16 cellular contexts compared by ENCODE assay signal in the genomic region with DNA sequence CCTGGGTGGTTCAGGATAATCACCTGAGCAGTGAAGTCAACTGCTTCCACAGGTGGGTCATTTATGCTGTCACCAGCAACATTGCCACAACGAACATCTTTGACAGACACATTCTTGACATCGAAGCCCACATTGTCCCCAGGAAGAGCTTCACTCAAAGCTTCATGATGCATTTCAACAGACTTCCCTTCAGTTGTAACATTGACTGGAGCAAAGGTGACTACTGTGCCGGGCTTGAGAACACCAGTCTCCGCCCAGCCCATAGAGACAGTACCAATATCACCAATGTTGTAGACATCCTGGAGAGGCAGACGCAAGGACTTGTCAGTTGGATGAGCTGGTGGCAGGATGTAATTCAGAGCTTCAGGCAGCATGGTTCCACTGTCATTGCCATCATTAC.
DNase-seq lines count a peak whose midpoint lies in the region; ATAC-seq, FAIRE-seq and TF ChIP-seq lines count a peak whose summit lies in the region.
"Had no signal": no experiment of that assay in that cellular context is flagged by ENCODE, and none has a peak within 500 bp of the region (broad histone marks: within the 10 kb centered on the region; RNA-seq: fewer than 3 reads in every experiment).

No MANE protein-coding gene starts in this region.

- no peak overlapping the region for H3K9ac ChIP-seq in BLaER1
- no peak overlapping the region for H3K9ac ChIP-seq in K562 (ENCODE audit: insufficient read depth in 1 of 2, low read depth in 2 of 2, low read length in 2 of 2)

- H3K4me1 Mint-ChIP-seq in CD8-positive, alpha-beta memory T cell = peaks cover 10 to 15% (median 10%) of the 10 kb centered on the region in 3 donors
- peaks cover 1 to 18% (median 12%) of the 10 kb centered on the region in 7 donors for H3K4me1 Mint-ChIP-seq in naive thymus-derived CD4-positive, alpha-beta T cell

- peak overlapping the region; percentile 33; the same call in 1 of the 2 replicates for H3K4me2 ChIP-seq in BLaER1
- H3K4me2 ChIP-seq in K562 (ENCODE audit: insufficient read depth, low read length) = no peak overlapping the region; the same call in 1 of the 2 replicates

- TF ChIP-seq CTCF in K562 (IDR thresholded peaks at IDR 0.05 in 2 of 3, conservative IDR thresholded peaks at IDR 0.05 in 1 of 3; ENCODE audit: insufficient read depth in 2 of 3, low read depth in 1 of 3, low read length in 3 of 3) (no peak), thyroid gland (IDR thresholded peaks at IDR 0.05) (no peak)

- H3K4me1 ChIP-seq in BLaER1 (peaks cover 40% of the 10 kb centered on the region), K562 (replicated peaks in 1 of 2; ENCODE audit: control insufficient read depth in 2 of 2, insufficient read depth in 2 of 2, low read length in 2 of 2) (peaks cover 0 to 17% of the 10 kb centered on the region in 2 experiments; a peak in 3 of 5 replicates), thyroid gland (no peaks in the 10 kb centered on the region)
- no peaks in the 10 kb centered on the region for H3K4me1 ChIP-seq in CD8-positive, alpha-beta memory T cell (ENCODE audit: insufficient read depth, low read length)
- peaks cover 4 to 5% of the 10 kb centered on the region in 2 donors for H3K4me1 ChIP-seq in naive thymus-derived CD4-positive, alpha-beta T cell (ENCODE audit: control insufficient read depth in 2 of 2, insufficient read depth in 2 of 2, low read length in 2 of 2)
- H3K4me1 ChIP-seq: SJCRH30 had no signal

- intact Hi-C loops in K562 (cut with micrococcal nuclease) (no loop called here), thyroid gland (cut with DNase I) (no loop called here)
- intact Hi-C loops in naive thymus-derived CD4-positive, alpha-beta T cell (cut with micrococcal nuclease) = no loop called here

- H3K27ac ChIP-seq in BLaER1 = no peak overlapping the region
- H3K27ac ChIP-seq in CD8-positive, alpha-beta memory T cell (ENCODE audit: low read depth, low read length) = no peak overlapping the region
- no peak overlapping the region for H3K27ac ChIP-seq in K562 (ENCODE audit: extremely low read depth, low read depth, low read length)
- H3K27ac ChIP-seq in naive thymus-derived CD4-positive, alpha-beta T cell (ENCODE audit: low read depth, low read length) = no peak overlapping the region
- no peak overlapping the region for H3K27ac ChIP-seq in caudate nucleus (ENCODE audit: low read depth, low read length)
- no peak overlapping the region for H3K27ac ChIP-seq in thyroid gland
- H3K27ac ChIP-seq: RWPE1, SJCRH30 had no signal

- TF ChIP-seq POLR2A in K562 (conservative IDR thresholded peaks at IDR 0.05) (no peak), thyroid gland (IDR thresholded peaks at IDR 0.05) (no peak)

- DNase-seq in CD8-positive, alpha-beta memory T cell = no peak
- DNase-seq in K562 (ENCODE audit: extremely low read depth in 1 of 4, low spot score in 3 of 4) (no peak), caudate nucleus (lab: John Stamatoyannopoulos, UW) (no peak), thyroid gland (no peak)
- DNase-seq in naive thymus-derived CD4-positive, alpha-beta T cell = no peak
- DNase-seq: ACHN, NCI-H1048, NCI-H146, NCI-H226, NCI-H526 treated with DMSO at 0.1 percent for 48 hours, SJCRH30 had no signal

- H3K36me3 ChIP-seq in BLaER1 (no peaks in the 10 kb centered on the region), K562 (ENCODE audit: control insufficient read depth, insufficient read depth, low read length) (no peaks in the 10 kb centered on the region), thyroid gland (no peaks in the 10 kb centered on the region)
- H3K36me3 ChIP-seq in CD8-positive, alpha-beta memory T cell (ENCODE audit: insufficient read depth, low read length) = no peaks in the 10 kb centered on the region
- H3K36me3 ChIP-seq in naive thymus-derived CD4-positive, alpha-beta T cell (ENCODE audit: control insufficient read depth in 2 of 3, insufficient read depth in 3 of 3, low read length in 3 of 3) = no peaks in the 10 kb centered on the region
- H3K36me3 ChIP-seq: SJCRH30 had no signal

- H3K36me3 Mint-ChIP-seq in CD8-positive, alpha-beta memory T cell = peaks cover 0 to 21% (median 0%) of the 10 kb centered on the region in 3 donors
- peaks cover 0 to 9% (median 0%) of the 10 kb centered on the region in 5 donors for H3K36me3 Mint-ChIP-seq in naive thymus-derived CD4-positive, alpha-beta T cell
- H3K36me3 Mint-ChIP-seq: IgD-negative memory B cell had no signal

- CTCF ChIA-PET in CD8-positive, alpha-beta memory T cell (lab: Charles Lee) = interaction anchor here (1.0 kb wide), 1 partner anchor 19 kb away, joined by 3 read pairs; no protein-coding TSS in a partner anchor
- CTCF ChIA-PET in K562 (lab: Yijun Ruan, JAX; ENCODE audit: low intra/inter-chr PET ratio) = no interaction called here
- CTCF ChIA-PET in naive thymus-derived CD4-positive, alpha-beta T cell (lab: Charles Lee) = no interaction called here

- no peak for TF ChIP-seq RAD21 in K562 (CRISPR knock-in tag; conservative IDR thresholded peaks at IDR 0.05 in 1 of 2, IDR thresholded peaks at IDR 0.05 in 1 of 2)

- TF ChIP-seq EP300 in K562 (IDR thresholded peaks at IDR 0.05; ENCODE audit: low read length) = no peak

- peaks cover 0 to 4% (median 0%) of the 10 kb centered on the region in 5 donors for H3K9me3 Mint-ChIP-seq in CD8-positive, alpha-beta memory T cell
- peaks cover 0 to 23% (median 3%) of the 10 kb centered on the region in 11 donors for H3K9me3 Mint-ChIP-seq in naive thymus-derived CD4-positive, alpha-beta T cell

- H3K4me3 ChIP-seq in BLaER1 (no peak overlapping the region), K562 (no peak overlapping the region), thyroid gland (replicated peaks in 1 of 3) (no peak overlapping the region)
- H3K4me3 ChIP-seq in CD8-positive, alpha-beta memory T cell (ENCODE audit: low read length) = no peak overlapping the region
- no peak overlapping the region for H3K4me3 ChIP-seq in naive thymus-derived CD4-positive, alpha-beta T cell (ENCODE audit: low read length)
- H3K4me3 ChIP-seq: SJCRH30 had no signal

- H3K9me1 ChIP-seq in K562 (ENCODE audit: control insufficient read depth, insufficient read depth, low read length) = no peaks in the 10 kb centered on the region

- no peaks in the 10 kb centered on the region for H3K79me2 ChIP-seq in K562 (ENCODE audit: control insufficient read depth, insufficient read depth, low read length)

- FAIRE-seq in K562 (lab: Jason Lieb, UNC) = peak; percentile 58

- no peak for ATAC-seq in K562
- ATAC-seq in naive thymus-derived CD4-positive, alpha-beta T cell = no peak
- no peak for ATAC-seq in HG02840 (IDR thresholded peaks at IDR 0.05; ENCODE audit: low FRiP score, unreplicated experiment)

- H2AFZ ChIP-seq in K562 (ENCODE audit: low read depth, low read length) = peak overlapping the region; percentile 9; the same call in 1 of the 2 replicates

- no TSS peak for BruUV-seq in K562 (replicated peaks; lab: Mats Ljungman, UMichigan)

- H4K20me1 ChIP-seq in BLaER1 (no peaks in the 10 kb centered on the region), K562 (replicated peaks; ENCODE audit: control insufficient read depth, insufficient read depth, low read length) (no peaks in the 10 kb centered on the region)

- POLR2A ChIA-PET in CD8-positive, alpha-beta memory T cell (lab: Charles Lee) = no interaction called here
- POLR2A ChIA-PET in K562 (lab: Yijun Ruan, JAX) = interaction anchor here (0.6 to 1.2 kb wide), 4 partner anchors 16 to 147 kb away, joined by 3 to 4 read pairs (median 3); no protein-coding TSS in a partner anchor
- POLR2A ChIA-PET in naive thymus-derived CD4-positive, alpha-beta T cell (lab: Charles Lee) = interaction anchor here (0.6 kb wide), 1 partner anchor 1731 kb away, joined by 3 read pairs; no protein-coding TSS in a partner anchor

- H3K9me3 ChIP-seq in BLaER1 (peaks cover 8% of the 10 kb centered on the region), K562 (replicated peaks; ENCODE audit: control insufficient read depth, insufficient read depth, low read depth, low read length) (no peaks in the 10 kb centered on the region), thyroid gland (no peaks in the 10 kb centered on the region)
- no peaks in the 10 kb centered on the region for H3K9me3 ChIP-seq in CD8-positive, alpha-beta memory T cell (ENCODE audit: low read length)
- H3K9me3 ChIP-seq in naive thymus-derived CD4-positive, alpha-beta T cell (ENCODE audit: control insufficient read depth in 2 of 3, low read length in 3 of 3) = no peaks in the 10 kb centered on the region

- in situ Hi-C loops in K562 (cut with MboI) = no loop called here

- WGBS in K562 (ENCODE audit: insufficient coverage, low coverage, missing lambda C conversion rate) = 10% methylated on average over 5 of the region's 5 CpGs
- WGBS in thyroid gland, 2 donors = 83 to 87% methylated on average over 5 of the region's 5 CpGs

- peak overlapping the region in 4 of 7 donors; percentile 0 to 57 (median 17) for H3K4me3 Mint-ChIP-seq in CD8-positive, alpha-beta memory T cell
- peak overlapping the region in 5 of 10 donors; percentile 3 to 66 (median 46) for H3K4me3 Mint-ChIP-seq in naive thymus-derived CD4-positive, alpha-beta T cell
- H3K4me3 Mint-ChIP-seq: B cell, IgD-negative memory B cell had no signal

- H3K27me3 ChIP-seq in BLaER1 = no peaks in the 10 kb centered on the region
- no peaks in the 10 kb centered on the region for H3K27me3 ChIP-seq in CD8-positive, alpha-beta memory T cell (ENCODE audit: insufficient read depth, low read length, poor library complexity, severe bottlenecking)
- peaks cover 0 to 6% of the 10 kb centered on the region in 2 experiments; a peak in 2 of 5 replicates for H3K27me3 ChIP-seq in K562 (ENCODE audit: control insufficient read depth in 2 of 2, insufficient read depth in 2 of 2, low read length in 2 of 2)
- H3K27me3 ChIP-seq in naive thymus-derived CD4-positive, alpha-beta T cell (ENCODE audit: control insufficient read depth in 2 of 2, insufficient read depth in 2 of 2, low read length in 2 of 2) = no peaks in the 10 kb centered on the region
- no peaks in the 10 kb centered on the region for H3K27me3 ChIP-seq in thyroid gland

- H3K27ac Mint-ChIP-seq in CD8-positive, alpha-beta memory T cell = peak overlapping the region in 4 of 8 donors; percentile 24 to 56 (median 35)
- H3K27ac Mint-ChIP-seq in naive thymus-derived CD4-positive, alpha-beta T cell = peak overlapping the region in 7 of 9 donors; percentile 16 to 85 (median 48)
- H3K27ac Mint-ChIP-seq: B cell, IgD-negative memory B cell had no signal

- H3K27me3 Mint-ChIP-seq in CD8-positive, alpha-beta memory T cell = no peaks in the 10 kb centered on the region
- peaks cover 0 to 28% (median 0%) of the 10 kb centered on the region in 5 donors for H3K27me3 Mint-ChIP-seq in naive thymus-derived CD4-positive, alpha-beta T cell
